ENCODE assay signal across 16 cellular contexts in genomic region chr17:29090746-29091395, GRCh38. TPM values are rescaled to one million over a fixed set of nuclear protein-coding genes. Genes with fewer than 3 reads are reported as not detected.
DNase-seq lines count a peak whose midpoint lies in the region; ATAC-seq and TF ChIP-seq lines count a peak whose summit lies in the region.
"Had no signal": no experiment of that assay in that cellular context is flagged by ENCODE, and none has a peak within 500 bp of the region (broad histone marks: within the 10 kb centered on the region; RNA-seq: fewer than 3 reads in every experiment).

No MANE protein-coding gene starts in this region.

- H3K4me1 ChIP-seq in lower lobe of right lung: no peaks in the 10 kb centered on the region
- H3K4me1 ChIP-seq: upper lobe of left lung had no signal

- H3K9me3 ChIP-seq in lower lobe of right lung: no peaks in the 10 kb centered on the region
- H3K9me3 ChIP-seq: neutrophil, upper lobe of left lung had no signal

- H3K4me1 Mint-ChIP-seq in Calu3 (ENCODE audit: low read depth, unreplicated experiment): no peaks in the 10 kb centered on the region
- H3K4me1 Mint-ChIP-seq: activated naive CD8-positive, alpha-beta T cell treated with anti-CD3 and anti-CD28 coated beads, Interleukin-2, amount 10 ng/mL, durations not matched to agents 7 days and 5 days had no signal

- CTCF ChIA-PET in Calu3 (lab: Charles Lee): no interaction called here

- no peak for ATAC-seq in lower lobe of right lung
- ATAC-seq: HCT116 had no signal

- H3K4me3 ChIP-seq in dorsolateral prefrontal cortex (no peak overlapping the region), lower lobe of right lung (no peak overlapping the region)
- H3K4me3 ChIP-seq: upper lobe of left lung had no signal

- TF ChIP-seq CTCF in dorsolateral prefrontal cortex (IDR thresholded peaks at IDR 0.05 in 54 of 56, conservative IDR thresholded peaks at IDR 0.05 in 2 of 56; ENCODE audit: low read depth in 1 of 56, partially characterized antibody in 56 of 56): peak in 37 of 56 donors; percentile 6 to 48 (median 27)
- no peak for TF ChIP-seq CTCF in Calu3 (IDR thresholded peaks at IDR 0.05; ENCODE audit: unreplicated experiment)
- no peak for TF ChIP-seq CTCF in lower lobe of right lung (IDR thresholded peaks at IDR 0.05)
- TF ChIP-seq CTCF in GM13977 (IDR thresholded peaks at IDR 0.05; ENCODE audit: extremely low read depth, insufficient read depth, missing control alignments): no peak

- BruUV-seq in Calu3 (replicated peaks; lab: Mats Ljungman, UMichigan): no TSS peak

- no peaks in the 10 kb centered on the region for H3K27me3 Mint-ChIP-seq in Calu3 (ENCODE audit: unreplicated experiment)
- H3K27me3 Mint-ChIP-seq: activated naive CD8-positive, alpha-beta T cell treated with anti-CD3 and anti-CD28 coated beads, Interleukin-2, amount 10 ng/mL, durations not matched to agents 7 days and 5 days had no signal

- H3K36me3 Mint-ChIP-seq in Calu3 (ENCODE audit: insufficient read depth, unreplicated experiment): peaks cover 52% of the 10 kb centered on the region

- intact Hi-C loops in dorsolateral prefrontal cortex (cut with DNase I) (loop anchor here in 1 of 2 donors (5.0 kb wide), 1 partner anchor 124 kb away; no protein-coding TSS in a partner anchor), posterior cingulate gyrus (cut with DNase I) (loop anchor here (5.0 kb wide), 1 partner anchor 124 kb away; no protein-coding TSS in a partner anchor), Calu3 (cut with micrococcal nuclease; ENCODE audit: unreplicated experiment) (no loop called here), lower lobe of right lung (cut with DNase I) (no loop called here)

- H3K27ac ChIP-seq in dorsolateral prefrontal cortex (peak overlapping the region in 58 of 59 donors; percentile 1 to 94 (median 77)), lower lobe of right lung (no peak overlapping the region)
- H3K27ac ChIP-seq: neutrophil, upper lobe of left lung had no signal

- DNase-seq in NCI-H146 (lab: John Stamatoyannopoulos, UW) (peak; percentile 37), NCI-H146 treated with DMSO at 0.1 percent for 48 hours (lab: John Stamatoyannopoulos, UW; ENCODE audit: unreplicated experiment) (no peak), NCI-H69 (lab: John Stamatoyannopoulos, UW) (peak; percentile 38), dorsolateral prefrontal cortex (peak in 4 of 10 donors; percentile 55 to 65 (median 63)), posterior cingulate gyrus (peak in 6 of 10 donors; percentile 43 to 92 (median 57)), Calu3 (no peak), lower lobe of right lung (no peak), GM13977 (ENCODE audit: low spot score) (no peak)
- DNase-seq: activated naive CD8-positive, alpha-beta T cell treated with anti-CD3 and anti-CD28 coated beads, Interleukin-2, amount 10 ng/mL, durations not matched to agents 7 days and 5 days; activated T-cell treated with anti-CD3 and anti-CD28 coated beads, Interleukin-2, amount 50 U/mL, for 1 hour; mesenchymal stem cell; SHP77 treated with DMSO at 0.1 percent for 48 hours; stimulated activated CD4-positive, alpha-beta T cell treated with anti-CD3 and anti-CD28 coated beads, Interleukin-4, amount 100 ng/mL, for 4 hours; upper lobe of left lung had no signal

- no peaks in the 10 kb centered on the region for H3K9me3 Mint-ChIP-seq in Calu3 (ENCODE audit: low read depth, unreplicated experiment)
- H3K9me3 Mint-ChIP-seq: activated naive CD8-positive, alpha-beta T cell treated with anti-CD3 and anti-CD28 coated beads, Interleukin-2, amount 10 ng/mL, durations not matched to agents 7 days and 5 days had no signal

- peaks cover 98% of the 10 kb centered on the region for H3K36me3 ChIP-seq in lower lobe of right lung

- H3K4me3 Mint-ChIP-seq in Calu3 (ENCODE audit: low read depth, unreplicated experiment): no peak overlapping the region
- H3K4me3 Mint-ChIP-seq: activated naive CD8-positive, alpha-beta T cell treated with anti-CD3 and anti-CD28 coated beads, Interleukin-2, amount 10 ng/mL, durations not matched to agents 7 days and 5 days had no signal

- H3K27me3 ChIP-seq in dorsolateral prefrontal cortex (no peaks in the 10 kb centered on the region), lower lobe of right lung (ENCODE audit: low read depth) (no peaks in the 10 kb centered on the region)
- H3K27me3 ChIP-seq: neutrophil, upper lobe of left lung had no signal

- in situ Hi-C loops in GM13977 (cut with MboI; ENCODE audit: low pct_unique_long_range_greater_than_20kb, low sequenced_read_pairs, unreplicated experiment): no loop called here

- no peak overlapping the region for H3K27ac Mint-ChIP-seq in Calu3 (ENCODE audit: unreplicated experiment)
- H3K27ac Mint-ChIP-seq: activated naive CD8-positive, alpha-beta T cell treated with anti-CD3 and anti-CD28 coated beads, Interleukin-2, amount 10 ng/mL, durations not matched to agents 7 days and 5 days had no signal

RNA-seq across cellular contexts. Expression of gene PIPOX, which starts 47.9 kb away (rescaled TPM):
- 10 to 100 TPM in 67 of 120 experiments, 1 to 10 TPM in 53; 3.8 to 24.7 (median 10.6) TPM for total RNA-seq in dorsolateral prefrontal cortex
- 3.3 and 3.7 TPM in 2 replicates for total RNA-seq in Calu3 (2022)
- 1.3 TPM for total RNA-seq in lower lobe of right lung

Comparison
In these comparisons a context has a peak if more than half of its experiments do, and no peak if none do; other contexts are left out.
1. DNase-seq: peak in NCI-H146 (single experiment), NCI-H69 (single experiment) and posterior cingulate gyrus (6 of 10); none in NCI-H146 treated with DMSO at 0.1 percent for 48 hours (single experiment), Calu3 (single experiment), lower lobe of right lung (single experiment) and GM13977 (single experiment).
2. CTCF ChIP-seq: peak in dorsolateral prefrontal cortex (37 of 56); none in Calu3 (single experiment), lower lobe of right lung (single experiment) and GM13977 (single experiment).